In genomic region chr19:41324231-41324702, GRCh38 we compare ENCODE assay signal across 9 cellular contexts. TPM values are rescaled to one million over a fixed set of nuclear protein-coding genes. Genes with fewer than 3 reads are reported as not detected.
DNase-seq lines count a peak whose midpoint lies in the region; ATAC-seq and TF ChIP-seq lines count a peak whose summit lies in the region.
"Had no signal": no experiment of that assay in that cellular context is flagged by ENCODE, and none has a peak within 500 bp of the region (broad histone marks: within the 10 kb centered on the region; RNA-seq: fewer than 3 reads in every experiment).

No MANE protein-coding gene starts in this region.

- H3K9me3 Mint-ChIP-seq in activated CD4-positive, alpha-beta T cell treated with anti-CD3 and anti-CD28 coated beads for 36 hours (ENCODE audit: low read depth) = no peaks in the 10 kb centered on the region
- no peaks in the 10 kb centered on the region for H3K9me3 Mint-ChIP-seq in activated T-helper 2 cell treated with anti-CD3 and anti-CD28 coated beads, Interferon-gamma antibody, Interleukin-2, Interleukin-4, amounts not matched to agents 10 μg/mL and 5 μg/mL and 100 μg/mL, durations not matched to agents 14 hours and 24 hours and 36 hours

- CTCF ChIA-PET in activated CD4-positive, alpha-beta T cell treated with anti-CD3 and anti-CD28 coated beads for 36 hours (lab: Charles Lee) = interaction anchor here (0.8 to 1.5 kb wide), 3 partner anchors 13 to 272 kb away, joined by 3 to 4 read pairs (median 4); no protein-coding TSS in a partner anchor
- CTCF ChIA-PET in HEK293T (lab: Yijun Ruan, JAX) = interaction anchor here (1.6 kb wide), 1 partner anchor 28 kb away, joined by 5 read pairs; no protein-coding TSS in a partner anchor

- no peaks in the 10 kb centered on the region for H3K27me3 ChIP-seq in left lung
- H3K27me3 ChIP-seq in testis = no peaks in the 10 kb centered on the region

- WGBS in testis, 2 donors = 57 to 68% methylated on average over 7 of the region's 7 CpGs

- DNase-seq in activated CD4-positive, alpha-beta T cell treated with anti-CD3 and anti-CD28 coated beads for 36 hours = no peak
- DNase-seq in activated CD4-positive, alpha-beta T cell treated with anti-CD3 and anti-CD28 coated beads for 4 hours = no peak
- DNase-seq in activated T-helper 2 cell treated with anti-CD3 and anti-CD28 coated beads, Interferon-gamma antibody, Interleukin-2, Interleukin-4, amounts not matched to agents 10 μg/mL and 5 μg/mL and 100 μg/mL, durations not matched to agents 14 hours and 24 hours and 36 hours (ENCODE audit: low spot score) = no peak
- DNase-seq in left lung (peak in 1 of 2 donors; percentile 34), testis (no peak), inferior parietal cortex (ENCODE audit: extremely low spot score) (no peak), HEK293T (ENCODE audit: extremely low spot score) (no peak)
- DNase-seq: activated CD4-positive, alpha-beta T cell treated with anti-CD3 and anti-CD28 coated beads for 48 hours had no signal

- TF ChIP-seq CTCF in left lung (IDR thresholded peaks at IDR 0.05) (no peak), testis (IDR thresholded peaks at IDR 0.05) (no peak)

- H3K4me1 ChIP-seq in left lung = peaks cover 56 to 85% of the 10 kb centered on the region in 2 donors
- H3K4me1 ChIP-seq in testis = peaks cover 57% of the 10 kb centered on the region

- ATAC-seq in activated CD4-positive, alpha-beta T cell treated with anti-CD3 and anti-CD28 coated beads for 36 hours = no peak
- ATAC-seq in left lung = no peak
- ATAC-seq in GM21515 (IDR thresholded peaks at IDR 0.05; ENCODE audit: unreplicated experiment) = no peak

- H3K27ac ChIP-seq in left lung (peak overlapping the region; percentile 85 to 88), testis (peak overlapping the region; percentile 84 to 88)

- no peak overlapping the region for H3K4me3 Mint-ChIP-seq in activated CD4-positive, alpha-beta T cell treated with anti-CD3 and anti-CD28 coated beads for 36 hours
- H3K4me3 Mint-ChIP-seq in activated T-helper 2 cell treated with anti-CD3 and anti-CD28 coated beads, Interferon-gamma antibody, Interleukin-2, Interleukin-4, amounts not matched to agents 10 μg/mL and 5 μg/mL and 100 μg/mL, durations not matched to agents 14 hours and 24 hours and 36 hours (ENCODE audit: low read depth) = no peak overlapping the region

- peaks cover 0 to 36% of the 10 kb centered on the region in 2 donors for H3K36me3 ChIP-seq in left lung
- no peaks in the 10 kb centered on the region for H3K36me3 ChIP-seq in testis (ENCODE audit: low read depth, missing control alignments)

- intact Hi-C loops in activated CD4-positive, alpha-beta T cell treated with anti-CD3 and anti-CD28 coated beads for 36 hours (cut with DNase I, micrococcal nuclease) = loop anchor here in 1 of 2 experiments (1.0 kb wide), 1 partner anchor 14 kb away; the partner anchor contains the start of gene CCDC97
- intact Hi-C loops in activated T-helper 2 cell treated with anti-CD3 and anti-CD28 coated beads, Interferon-gamma antibody, Interleukin-2, Interleukin-4, amounts not matched to agents 10 μg/mL and 5 μg/mL and 100 μg/mL, durations not matched to agents 14 hours and 24 hours and 36 hours (cut with micrococcal nuclease) = no loop called here
- intact Hi-C loops in left lung (cut with DNase I) (no loop called here), testis (cut with DNase I; ENCODE audit: low total_unique reads) (no loop called here)

- H3K9me3 ChIP-seq in left lung (no peaks in the 10 kb centered on the region), testis (no peaks in the 10 kb centered on the region)

- peaks cover 36% of the 10 kb centered on the region for H3K36me3 Mint-ChIP-seq in activated CD4-positive, alpha-beta T cell treated with anti-CD3 and anti-CD28 coated beads for 36 hours (ENCODE audit: low read depth)
- H3K36me3 Mint-ChIP-seq in activated T-helper 2 cell treated with anti-CD3 and anti-CD28 coated beads, Interferon-gamma antibody, Interleukin-2, Interleukin-4, amounts not matched to agents 10 μg/mL and 5 μg/mL and 100 μg/mL, durations not matched to agents 14 hours and 24 hours and 36 hours (ENCODE audit: low read depth) = peaks cover 71% of the 10 kb centered on the region

- no peaks in the 10 kb centered on the region for H3K27me3 Mint-ChIP-seq in activated CD4-positive, alpha-beta T cell treated with anti-CD3 and anti-CD28 coated beads for 36 hours
- no peaks in the 10 kb centered on the region for H3K27me3 Mint-ChIP-seq in activated T-helper 2 cell treated with anti-CD3 and anti-CD28 coated beads, Interferon-gamma antibody, Interleukin-2, Interleukin-4, amounts not matched to agents 10 μg/mL and 5 μg/mL and 100 μg/mL, durations not matched to agents 14 hours and 24 hours and 36 hours (ENCODE audit: low read depth)

- H3K4me3 ChIP-seq in left lung = no peak overlapping the region
- H3K4me3 ChIP-seq in testis = no peak overlapping the region

- TF ChIP-seq POLR2A in testis (IDR thresholded peaks at IDR 0.05) = no peak

- H3K27ac Mint-ChIP-seq in activated CD4-positive, alpha-beta T cell treated with anti-CD3 and anti-CD28 coated beads for 36 hours = peak overlapping the region; percentile 78
- peak overlapping the region; percentile 79 for H3K27ac Mint-ChIP-seq in activated T-helper 2 cell treated with anti-CD3 and anti-CD28 coated beads, Interferon-gamma antibody, Interleukin-2, Interleukin-4, amounts not matched to agents 10 μg/mL and 5 μg/mL and 100 μg/mL, durations not matched to agents 14 hours and 24 hours and 36 hours

- POLR2A ChIA-PET in activated CD4-positive, alpha-beta T cell treated with anti-CD3 and anti-CD28 coated beads for 36 hours (lab: Charles Lee) = no interaction called here
- POLR2A ChIA-PET in HEK293T (lab: Yijun Ruan, JAX) = interaction anchor here (1.2 to 1.4 kb wide), 2 partner anchors 28 to 29 kb away, joined by 5 to 6 read pairs; partner anchors contain the start of gene TGFB1

- H3K4me1 Mint-ChIP-seq in activated CD4-positive, alpha-beta T cell treated with anti-CD3 and anti-CD28 coated beads for 36 hours = peaks cover 43% of the 10 kb centered on the region
- H3K4me1 Mint-ChIP-seq in activated T-helper 2 cell treated with anti-CD3 and anti-CD28 coated beads, Interferon-gamma antibody, Interleukin-2, Interleukin-4, amounts not matched to agents 10 μg/mL and 5 μg/mL and 100 μg/mL, durations not matched to agents 14 hours and 24 hours and 36 hours (ENCODE audit: low read depth) = peaks cover 41% of the 10 kb centered on the region

TF ChIP-seq in HEK293T, 16 proteins besides CTCF, POLR2A, EP300 and RAD21:
- no peak for TF ChIP-seq FOXK2 (IDR thresholded peaks at IDR 0.05)
- TF ChIP-seq ELF4 (IDR thresholded peaks at IDR 0.05) = no peak
- no peak for TF ChIP-seq FOXM1 (IDR thresholded peaks at IDR 0.05; ENCODE audit: borderline replicate concordance)
- TF ChIP-seq ARNT (IDR thresholded peaks at IDR 0.05) = no peak
- no peak for TF ChIP-seq ZNF384 (IDR thresholded peaks at IDR 0.05)
- no peak for TF ChIP-seq SUZ12 (IDR thresholded peaks at IDR 0.05)
- no peak for TF ChIP-seq BHLHE40 (IDR thresholded peaks at IDR 0.05; ENCODE audit: borderline replicate concordance)
- TF ChIP-seq PKNOX1 (IDR thresholded peaks at IDR 0.05) = no peak
- no peak for TF ChIP-seq LEF1 (IDR thresholded peaks at IDR 0.05; ENCODE audit: borderline replicate concordance)

RNA-seq across cellular contexts. Expression of gene CCDC97, which starts 14.3 kb away (rescaled TPM):
- 10 to 100 TPM; 21.2 to 21.4 TPM for total RNA-seq in activated CD4-positive, alpha-beta T cell treated with anti-CD3 and anti-CD28 coated beads for 36 hours
- 33.5 and 34.4 TPM in 2 replicates for total RNA-seq in activated T-helper 2 cell treated with anti-CD3 and anti-CD28 coated beads, Interferon-gamma antibody, Interleukin-2, Interleukin-4, amounts not matched to agents 10 μg/mL and 5 μg/mL and 100 μg/mL, durations not matched to agents 14 hours and 24 hours and 36 hours
- 10 to 100 TPM; 25.3 to 30.2 TPM for total RNA-seq in left lung
- total RNA-seq in testis = 10 to 100 TPM; 36.2 to 40.2 TPM
- 57.8 TPM for polyA plus RNA-seq in testis (ENCODE audit: insufficient read depth, low read depth, low replicate concordance)

RNA-seq across cellular contexts. Expression of gene TGFB1, which starts 29.5 kb away (rescaled TPM):
- 10 to 100 TPM; 86.2 to 99.0 TPM for total RNA-seq in activated CD4-positive, alpha-beta T cell treated with anti-CD3 and anti-CD28 coated beads for 36 hours
- 125 and 126 TPM in 2 replicates for total RNA-seq in activated T-helper 2 cell treated with anti-CD3 and anti-CD28 coated beads, Interferon-gamma antibody, Interleukin-2, Interleukin-4, amounts not matched to agents 10 μg/mL and 5 μg/mL and 100 μg/mL, durations not matched to agents 14 hours and 24 hours and 36 hours
- total RNA-seq in left lung (10 to 100 TPM; 73.1 to 98.0 TPM), testis (10 to 100 TPM; 12.7 to 17.0 TPM)
- 19.8 TPM for polyA plus RNA-seq in testis (ENCODE audit: insufficient read depth, low read depth, low replicate concordance)

RNA-seq across cellular contexts. Expression of gene B9D2, which starts 39.7 kb away (rescaled TPM):
- total RNA-seq in activated CD4-positive, alpha-beta T cell treated with anti-CD3 and anti-CD28 coated beads for 36 hours = 1 to 10 TPM; 4.0 to 5.2 TPM
- total RNA-seq in activated T-helper 2 cell treated with anti-CD3 and anti-CD28 coated beads, Interferon-gamma antibody, Interleukin-2, Interleukin-4, amounts not matched to agents 10 μg/mL and 5 μg/mL and 100 μg/mL, durations not matched to agents 14 hours and 24 hours and 36 hours = 6.2 TPM in 2 replicates
- total RNA-seq in left lung (1 to 10 TPM; 7.8 to 8.8 TPM), testis (10 to 100 TPM in 1 of 2 donors, 1 to 10 TPM in 1; 6.7 to 13.5 TPM)
- 14.6 TPM for polyA plus RNA-seq in testis (ENCODE audit: insufficient read depth, low read depth, low replicate concordance)

RNA-seq across cellular contexts. Expression of gene TMEM91, which starts 52.1 kb away (rescaled TPM):
- total RNA-seq in activated CD4-positive, alpha-beta T cell treated with anti-CD3 and anti-CD28 coated beads for 36 hours = 1 to 10 TPM; 3.0 to 4.0 TPM
- 4.2 and 4.8 TPM in 2 replicates for total RNA-seq in activated T-helper 2 cell treated with anti-CD3 and anti-CD28 coated beads, Interferon-gamma antibody, Interleukin-2, Interleukin-4, amounts not matched to agents 10 μg/mL and 5 μg/mL and 100 μg/mL, durations not matched to agents 14 hours and 24 hours and 36 hours
- 10 to 100 TPM; 10.1 to 14.3 TPM for total RNA-seq in left lung
- 10 to 100 TPM; 17.0 to 32.9 TPM for total RNA-seq in testis
- polyA plus RNA-seq in testis (ENCODE audit: insufficient read depth, low read depth, low replicate concordance) = 33.2 TPM
